Comparison of ENCODE assay signal across 1 cellular context in the genomic region with DNA sequence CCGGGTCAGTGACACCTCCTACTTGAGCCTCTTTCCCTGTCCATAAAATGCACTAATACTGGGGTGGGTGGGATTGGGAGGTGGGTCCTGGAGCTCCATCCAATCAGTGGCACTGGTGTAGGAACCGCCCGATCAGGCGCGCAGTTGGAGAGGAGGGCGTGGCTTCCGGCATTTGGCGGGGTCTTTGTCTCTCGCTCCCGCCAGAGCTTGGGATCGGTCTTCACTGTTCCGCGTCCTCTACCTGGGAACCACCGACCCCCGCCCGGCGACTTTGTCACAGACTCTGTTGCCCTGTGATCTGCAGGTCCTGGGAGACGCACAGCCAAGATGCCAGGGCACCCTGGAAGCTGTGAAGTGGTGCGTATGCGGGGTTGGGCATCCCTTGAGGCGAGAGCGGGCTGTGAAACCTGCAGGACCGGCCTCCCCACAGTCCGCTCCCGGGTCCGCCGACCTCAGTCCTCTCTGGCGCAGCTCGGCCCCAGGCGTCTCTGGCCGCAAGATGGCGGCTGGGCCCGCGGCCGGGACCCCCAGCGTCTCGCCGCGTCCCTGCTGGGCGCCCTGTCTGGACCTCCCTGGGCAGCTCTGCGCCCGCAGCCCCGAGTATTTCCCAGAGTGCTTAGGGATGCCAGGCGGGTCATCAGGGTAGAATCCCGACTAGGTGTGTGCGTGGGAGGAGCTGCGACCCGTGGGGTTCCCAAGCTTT.
A peak's percentile ranks its signal among the peaks of the same experiment; 100 is the strongest.
TF ChIP-seq lines count a peak whose summit lies in the region.

No MANE protein-coding gene starts in this region.

TF ChIP-seq in WTC11, 78 proteins besides CTCF, POLR2A, EP300 and RAD21 (continued from another document):
- TF ChIP-seq, protein P1, sequence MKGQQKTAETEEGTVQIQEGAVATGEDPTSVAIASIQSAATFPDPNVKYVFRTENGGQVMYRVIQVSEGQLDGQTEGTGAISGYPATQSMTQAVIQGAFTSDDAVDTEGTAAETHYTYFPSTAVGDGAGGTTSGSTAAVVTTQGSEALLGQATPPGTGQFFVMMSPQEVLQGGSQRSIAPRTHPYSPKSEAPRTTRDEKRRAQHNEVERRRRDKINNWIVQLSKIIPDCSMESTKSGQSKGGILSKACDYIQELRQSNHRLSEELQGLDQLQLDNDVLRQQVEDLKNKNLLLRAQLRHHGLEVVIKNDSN (CRISPR knock-in tag; IDR thresholded peaks at IDR 0.05): no peak
- TF ChIP-seq SP1 (CRISPR knock-in tag; conservative IDR thresholded peaks at IDR 0.05) (peak; percentile 47; the same call in 1 of the 2 replicates), ZNF423 (CRISPR knock-in tag; IDR thresholded peaks at IDR 0.05) (peak; percentile 60; the same call in 1 of the 2 replicates), FOXK1 (CRISPR knock-in tag; IDR thresholded peaks at IDR 0.05) (0 out of 2 replicates have a peak, but pooled peaks have one; percentile 18), FOXP1 (CRISPR knock-in tag; IDR thresholded peaks at IDR 0.05; ENCODE audit: borderline replicate concordance) (peak; percentile 41; the same call in 1 of the 2 replicates), IRF2 (CRISPR knock-in tag; IDR thresholded peaks at IDR 0.05; ENCODE audit: borderline replicate concordance, low read depth) (no peak)
